1 cellular context compared by ENCODE assay signal in genomic region chr6:167651251-167652041, GRCh38.
TF ChIP-seq lines count a peak whose summit lies in the region.

No MANE protein-coding gene starts in this region.

TF ChIP-seq in SK-N-SH, 30 proteins besides CTCF, POLR2A, EP300 and RAD21 (continued from another document):
- TF ChIP-seq IRF3 (IDR thresholded peaks at IDR 0.05; ENCODE audit: low read depth, low read length) (no peak), RCOR1 (IDR thresholded peaks at IDR 0.05; ENCODE audit: low read length) (no peak)
